Comparison of ENCODE assay signal across 14 cellular contexts in genomic region chr6:121767254-121767653, GRCh38.
"Had no signal": no experiment of that assay in that cellular context is flagged by ENCODE, and none has a peak within 500 bp of the region (broad histone marks: within the 10 kb centered on the region; RNA-seq: fewer than 3 reads in every experiment).

No MANE protein-coding gene starts in this region.

- DNase-seq: activated CD4-positive, alpha-beta T cell treated with anti-CD3 and anti-CD28 coated beads, Interleukin-2, amount 50 U/mL, for 1 hour; activated naive CD4-positive, alpha-beta T cell treated with anti-CD3 and anti-CD28 coated beads for 36 hours; activated T-cell treated with anti-CD3 and anti-CD28 coated beads for 4 hours; foreskin melanocyte; kidney; lower lobe of right lung; naive thymus-derived CD4-positive, alpha-beta T cell; SJCRH30; stimulated activated CD4-positive, alpha-beta T cell treated with anti-CD3 and anti-CD28 coated beads, Interleukin-4, amount 100 ng/mL, for 1 hour; stimulated activated CD8-positive, alpha-beta memory T cell treated with anti-CD3 and anti-CD28 coated beads, Interleukin-4, amount 100 ng/mL, for 48 hours had no signal

- H3K4me1 ChIP-seq: lower lobe of right lung, prostate gland, SJCRH30 had no signal

- ATAC-seq: activated T-helper 17 cell treated with anti-CD3 and anti-CD28 coated beads, Interleukin-2, amount 50 U/mL, for 72 hours; lower lobe of right lung; naive thymus-derived CD4-positive, alpha-beta T cell had no signal

- H3K9me3 ChIP-seq: lower lobe of right lung, neutrophil, prostate gland, SJCRH30 had no signal

- H3K36me3 ChIP-seq: lower lobe of right lung, neutrophil, prostate gland, SJCRH30, tibial nerve had no signal

- H3K4me3 ChIP-seq: lower lobe of right lung, prostate gland, SJCRH30, tibial nerve had no signal

- H3K27ac ChIP-seq: lower lobe of right lung, neutrophil, prostate gland, SJCRH30 had no signal

- H3K27me3 ChIP-seq: neutrophil, SJCRH30, tibial nerve had no signal
